Comparison of ENCODE assay signal across 13 cellular contexts in the genomic region with DNA sequence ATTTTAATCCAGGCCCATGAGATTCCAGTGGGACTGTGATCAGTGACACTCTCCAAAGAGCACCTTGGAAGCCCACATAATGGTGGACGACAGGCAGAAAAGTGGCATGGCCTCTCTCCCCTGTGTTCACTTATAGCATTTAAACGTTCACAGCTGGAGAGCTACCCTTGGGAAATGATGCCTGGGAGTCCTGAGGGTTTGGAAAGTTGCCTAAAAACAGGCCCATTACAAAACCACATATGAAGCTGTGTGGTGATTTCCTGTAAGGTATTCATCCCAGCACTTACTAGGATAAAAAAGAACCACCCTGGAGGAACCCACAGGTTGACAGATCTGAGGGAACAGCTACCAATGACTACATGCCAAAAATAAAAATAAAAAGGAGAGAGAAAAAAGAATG.
A peak's percentile ranks its signal among the peaks of the same experiment; 100 is the strongest.
DNase-seq lines count a peak whose midpoint lies in the region; ATAC-seq, FAIRE-seq and TF ChIP-seq lines count a peak whose summit lies in the region.
"Had no signal": no experiment of that assay in that cellular context is flagged by ENCODE, and none has a peak within 500 bp of the region (broad histone marks: within the 10 kb centered on the region; RNA-seq: fewer than 3 reads in every experiment).

No MANE protein-coding gene starts in this region.

- DNase-seq in AG09309 (ENCODE audit: low read depth) (peak; percentile 67), H54 (ENCODE audit: insufficient read length, low spot score) (peak; percentile 5), SK-N-SH (peak; percentile 14), hepatic stellate cell (ENCODE audit: low spot score) (peak; percentile 19), DMS53 treated with DMSO at 0.1 percent for 48 hours (lab: John Stamatoyannopoulos, UW; ENCODE audit: unreplicated experiment) (no peak), NCI-H774 (lab: John Stamatoyannopoulos, UW) (no peak)
- no peak for DNase-seq in activated CD8-positive, alpha-beta T cell treated with anti-CD3 and anti-CD28 coated beads, Interleukin-2, amount 10 ng/mL, durations not matched to agents 7 days and 5 days
- DNase-seq: heart right ventricle, stomach had no signal

- H2AFZ ChIP-seq in SK-N-SH (ENCODE audit: low read depth), result no peak overlapping the region

- H3K36me3 Mint-ChIP-seq in activated CD8-positive, alpha-beta T cell treated with anti-CD3 and anti-CD28 coated beads, Interleukin-2, amount 10 ng/mL, durations not matched to agents 7 days and 5 days (ENCODE audit: low read depth), result peaks cover 2% of the 10 kb centered on the region

- no peaks in the 10 kb centered on the region for H3K9me3 Mint-ChIP-seq in activated CD8-positive, alpha-beta T cell treated with anti-CD3 and anti-CD28 coated beads, Interleukin-2, amount 10 ng/mL, durations not matched to agents 7 days and 5 days (ENCODE audit: insufficient read depth)

- H3K27ac ChIP-seq in SK-N-SH (ENCODE audit: low read depth in 2 of 2, low read length in 1 of 2), result peak overlapping the region in 1 of 2 experiments; percentile 93; a peak in 2 of 4 replicates
- H3K27ac ChIP-seq: heart right ventricle, stomach had no signal

- H3K4me2 ChIP-seq in SK-N-SH, result no peak overlapping the region

- TF ChIP-seq CTCF in AG09309 (IDR thresholded peaks at IDR 0.05; ENCODE audit: control insufficient read depth, insufficient read depth, low read depth, low read length, missing control alignments), result no peak
- TF ChIP-seq CTCF in SK-N-SH (IDR thresholded peaks at IDR 0.05), result no peak

- H3K27me3 ChIP-seq in SK-N-SH (ENCODE audit: insufficient read depth), result no peaks in the 10 kb centered on the region
- H3K27me3 ChIP-seq: heart right ventricle, stomach had no signal

- POLR2A ChIA-PET in SK-N-SH (lab: Yijun Ruan, JAX), result interaction anchor here (0.6 to 1.0 kb wide), 3 partner anchors 11 to 1176 kb away, joined by 3 to 4 read pairs (median 3); no protein-coding TSS in a partner anchor
- POLR2A ChIA-PET in activated CD8-positive, alpha-beta T cell treated with anti-CD3 and anti-CD28 coated beads, Interleukin-2, amount 10 ng/mL, durations not matched to agents 7 days and 5 days (lab: Charles Lee), result no interaction called here

- no peak; the same call in 1 of the 2 replicates for TF ChIP-seq RAD21 in SK-N-SH (IDR thresholded peaks at IDR 0.05; ENCODE audit: low read length)

- H3K4me1 ChIP-seq in SK-N-SH (ENCODE audit: control insufficient read depth in 1 of 2, insufficient read depth in 2 of 2, low read depth in 1 of 2, low read length in 1 of 2), result peaks cover 7 to 40% of the 10 kb centered on the region in 2 experiments; a peak in 3 of 4 replicates
- H3K4me1 ChIP-seq: stomach had no signal

- H3K27me3 Mint-ChIP-seq in activated CD8-positive, alpha-beta T cell treated with anti-CD3 and anti-CD28 coated beads, Interleukin-2, amount 10 ng/mL, durations not matched to agents 7 days and 5 days (ENCODE audit: low read depth), result no peaks in the 10 kb centered on the region

- WGBS in SK-N-SH (ENCODE audit: low lambda C conversion rate), result 29% methylated on average over 2 of the region's 2 CpGs

- H3K4me1 Mint-ChIP-seq in activated CD8-positive, alpha-beta T cell treated with anti-CD3 and anti-CD28 coated beads, Interleukin-2, amount 10 ng/mL, durations not matched to agents 7 days and 5 days (ENCODE audit: low read depth), result no peaks in the 10 kb centered on the region

- CTCF ChIA-PET in SK-N-SH (lab: Yijun Ruan, JAX), result interaction anchor here (1.4 to 3.3 kb wide), 5 partner anchors 36 to 1179 kb away, joined by 3 to 15 read pairs (median 5); no protein-coding TSS in a partner anchor
- CTCF ChIA-PET in activated CD8-positive, alpha-beta T cell treated with anti-CD3 and anti-CD28 coated beads, Interleukin-2, amount 10 ng/mL, durations not matched to agents 7 days and 5 days (lab: Charles Lee), result interaction anchor here (0.8 kb wide), 1 partner anchor 8 kb away, joined by 3 read pairs; no protein-coding TSS in a partner anchor

- no peak overlapping the region for H3K9ac ChIP-seq in SK-N-SH

- H3F3A ChIP-seq in SK-N-SH (replicated peaks; ENCODE audit: insufficient read depth), result no peaks in the 10 kb centered on the region

- no peaks in the 10 kb centered on the region for H3K36me3 ChIP-seq in SK-N-SH (replicated peaks in 1 of 2; ENCODE audit: control insufficient read depth in 1 of 2, insufficient read depth in 2 of 2, low read length in 1 of 2)
- H3K36me3 ChIP-seq: HAP-1, heart right ventricle, stomach had no signal

- no peak overlapping the region for H3K27ac Mint-ChIP-seq in activated CD8-positive, alpha-beta T cell treated with anti-CD3 and anti-CD28 coated beads, Interleukin-2, amount 10 ng/mL, durations not matched to agents 7 days and 5 days
- H3K27ac Mint-ChIP-seq: T-helper 1 cell treated with Interleukin-12 subunit alpha and Interleukin-12 subunit beta and Interleukin-4 antibody, amounts not matched to agents 30 μg/mL and 1 μg/mL, for 36 hours had no signal

- peak in 1 of 2 experiments; percentile 25; a peak in 1 of 4 replicates for TF ChIP-seq EP300 in SK-N-SH (IDR thresholded peaks at IDR 0.05; ENCODE audit: borderline replicate concordance in 1 of 2, low read depth in 1 of 2, low read length in 1 of 2)

- H4K20me1 ChIP-seq in SK-N-SH (ENCODE audit: insufficient read depth), result no peaks in the 10 kb centered on the region

- no peaks in the 10 kb centered on the region for H3K9me3 ChIP-seq in SK-N-SH
- H3K9me3 ChIP-seq: HAP-1, stomach had no signal

- no peak for ATAC-seq in HG02623 (IDR thresholded peaks at IDR 0.05; ENCODE audit: unreplicated experiment)
- no peak for ATAC-seq in activated CD8-positive, alpha-beta T cell treated with anti-CD3 and anti-CD28 coated beads, Interleukin-2, amount 10 ng/mL, durations not matched to agents 7 days and 5 days

- no peak for TF ChIP-seq POLR2A in H54 (IDR thresholded peaks at IDR 0.05; ENCODE audit: low read depth, low read length)

- peak; percentile 23 for FAIRE-seq in H54 (lab: Jason Lieb, UNC)
- FAIRE-seq: D721Med had no signal

- no peak overlapping the region for H3K4me3 Mint-ChIP-seq in activated CD8-positive, alpha-beta T cell treated with anti-CD3 and anti-CD28 coated beads, Interleukin-2, amount 10 ng/mL, durations not matched to agents 7 days and 5 days
- H3K4me3 Mint-ChIP-seq: T-helper 1 cell treated with Interleukin-12 subunit alpha and Interleukin-12 subunit beta and Interleukin-4 antibody, amounts not matched to agents 30 μg/mL and 1 μg/mL, for 36 hours had no signal

- no peaks in the 10 kb centered on the region for H3K9me2 ChIP-seq in SK-N-SH

- no peaks in the 10 kb centered on the region for H3K79me2 ChIP-seq in SK-N-SH (ENCODE audit: insufficient read depth)

- H3K4me3 ChIP-seq in AG09309 (ENCODE audit: control insufficient read depth, low read depth, low read length) (no peak overlapping the region), SK-N-SH (ENCODE audit: low read depth in 2 of 2, low read length in 1 of 2) (no peak overlapping the region)
- H3K4me3 ChIP-seq: HAP-1, heart right ventricle, stomach had no signal

TF ChIP-seq in SK-N-SH, 30 proteins besides CTCF, POLR2A, EP300 and RAD21:
- TF ChIP-seq TEAD4 (IDR thresholded peaks at IDR 0.05; ENCODE audit: borderline replicate concordance, insufficient read depth) (no peak), TCF12 (IDR thresholded peaks at IDR 0.05) (peak; percentile 56), YY1 (IDR thresholded peaks at IDR 0.05; ENCODE audit: low read depth) (no peak), NFIC (IDR thresholded peaks at IDR 0.05; ENCODE audit: borderline replicate concordance) (peak; percentile 51; the same call in 1 of the 2 replicates)

Comparison
In these comparisons a context has a peak if more than half of its experiments do, and no peak if none do; other contexts are left out.
1. DNase-seq: peak in AG09309 (single experiment), H54 (single experiment), SK-N-SH (single experiment) and hepatic stellate cell (single experiment); none in activated CD8-positive, alpha-beta T cell treated with anti-CD3 and anti-CD28 coated beads, Interleukin-2, amount 10 ng/mL, durations not matched to agents 7 days and 5 days (single experiment), DMS53 treated with DMSO at 0.1 percent for 48 hours (single experiment) and NCI-H774 (single experiment).